Comparison of ENCODE assay signal across 9 cellular contexts in genomic region chr1:154791292-154792278, GRCh38.
A peak's percentile ranks its signal among the peaks of the same experiment; 100 is the strongest.
DNase-seq lines count a peak whose midpoint lies in the region; ATAC-seq and TF ChIP-seq lines count a peak whose summit lies in the region.
"Had no signal": no experiment of that assay in that cellular context is flagged by ENCODE, and none has a peak within 500 bp of the region (broad histone marks: within the 10 kb centered on the region; RNA-seq: fewer than 3 reads in every experiment).

No MANE protein-coding gene starts in this region.

- no peaks in the 10 kb centered on the region for H3K9me3 Mint-ChIP-seq in activated B cell treated with CpG ODN at 0.5 μM for 24 hours
- H3K9me3 Mint-ChIP-seq: neural crest cell had no signal

- 0 out of 2 replicates have a peak, but pooled peaks cover 3% of the 10 kb centered on the region for H3F3A ChIP-seq in Loucy (ENCODE audit: low read depth)

- no peaks in the 10 kb centered on the region for H3K36me3 ChIP-seq in Loucy (ENCODE audit: insufficient read depth, low read length)

- no peaks in the 10 kb centered on the region for H3K9me2 ChIP-seq in Loucy (replicated peaks; ENCODE audit: low read depth, low read length)

- peak overlapping the region; percentile 61 for H3K4me3 ChIP-seq in Loucy (ENCODE audit: low read length, poor library complexity, severe bottlenecking)
- no peak overlapping the region for H3K4me3 ChIP-seq in cardiac fibroblast (replicated peaks in 1 of 2; ENCODE audit: low read depth in 2 of 2, low read length in 2 of 2)

- H3K79me2 ChIP-seq in Loucy (ENCODE audit: insufficient read depth, low read length): no peaks in the 10 kb centered on the region

- H3K4me1 Mint-ChIP-seq in activated B cell treated with CpG ODN at 0.5 μM for 24 hours: peaks cover 7% of the 10 kb centered on the region

- peak overlapping the region; percentile 53 for H2AFZ ChIP-seq in Loucy (ENCODE audit: low read length)

- ATAC-seq in GM21619 (IDR thresholded peaks at IDR 0.05; ENCODE audit: unreplicated experiment) (peak; percentile 70), activated B cell treated with CpG ODN at 0.5 μM for 24 hours (ENCODE audit: low read depth) (peak; percentile 14)

- peak; percentile 41 for TF ChIP-seq CTCF in Loucy (conservative IDR thresholded peaks at IDR 0.05; ENCODE audit: low read length)
- no peak for TF ChIP-seq CTCF in activated B cell treated with CpG ODN at 0.5 μM for 24 hours (IDR thresholded peaks at IDR 0.05)
- no peak for TF ChIP-seq CTCF in cardiac fibroblast (IDR thresholded peaks at IDR 0.05; ENCODE audit: low read depth, low read length)

- H4K20me1 ChIP-seq in Loucy (ENCODE audit: insufficient read depth, low read length, poor library complexity, severe bottlenecking): no peaks in the 10 kb centered on the region

- peak overlapping the region; percentile 82 for H3K4me2 ChIP-seq in Loucy (ENCODE audit: low read depth, low read length, poor library complexity, severe bottlenecking)

- H3K27me3 ChIP-seq in Loucy (ENCODE audit: insufficient read depth, low read length, poor library complexity, severe bottlenecking): no peaks in the 10 kb centered on the region

- no peaks in the 10 kb centered on the region for H3K9me3 ChIP-seq in Loucy (ENCODE audit: insufficient read depth, low read depth, low read length)

- H3K4me1 ChIP-seq in Loucy (ENCODE audit: insufficient read depth, low read length, poor library complexity, severe bottlenecking): peaks cover 30% of the 10 kb centered on the region

- peak overlapping the region; percentile 47 for H3K9ac ChIP-seq in Loucy (ENCODE audit: low read depth, low read length, poor library complexity, severe bottlenecking)

- H3K36me3 Mint-ChIP-seq in activated B cell treated with CpG ODN at 0.5 μM for 24 hours (ENCODE audit: low read depth): no peaks in the 10 kb centered on the region

- CTCF ChIA-PET in activated B cell treated with CpG ODN at 0.5 μM for 24 hours (lab: Charles Lee): interaction anchor here (0.7 to 1.0 kb wide), 3 partner anchors 15 to 87 kb away, joined by 3 to 4 read pairs (median 3); no protein-coding TSS in a partner anchor

- peaks cover 28% of the 10 kb centered on the region for H3K27me3 Mint-ChIP-seq in activated B cell treated with CpG ODN at 0.5 μM for 24 hours

- DNase-seq in ELR (ENCODE audit: low read depth) (peak; percentile 33), activated B cell treated with CpG ODN at 0.5 μM for 24 hours (no peak), cardiac fibroblast (ENCODE audit: low read depth in 2 of 2) (peak; percentile 47 to 69), mesenteric fat pad (ENCODE audit: low spot score) (no peak), OCI-M1 (lab: John Stamatoyannopoulos, UW) (no peak)
- peak; percentile 74 for DNase-seq in stimulated activated CD4-positive, alpha-beta T cell treated with anti-CD3 and anti-CD28 coated beads, Interleukin-4, amount 100 ng/mL, for 24 hours

- intact Hi-C loops in activated B cell treated with CpG ODN at 0.5 μM for 24 hours (cut with micrococcal nuclease): no loop called here

- H3K27ac Mint-ChIP-seq in activated B cell treated with CpG ODN at 0.5 μM for 24 hours: no peak overlapping the region

- no peak overlapping the region for H3K4me3 Mint-ChIP-seq in activated B cell treated with CpG ODN at 0.5 μM for 24 hours
- H3K4me3 Mint-ChIP-seq: neural crest cell had no signal

- POLR2A ChIA-PET in activated B cell treated with CpG ODN at 0.5 μM for 24 hours (lab: Charles Lee): no interaction called here

Comparison
In these comparisons a context has a peak if more than half of its experiments do, and no peak if none do; other contexts are left out.
1. DNase-seq: peak in ELR (single experiment), cardiac fibroblast (2 of 2) and stimulated activated CD4-positive, alpha-beta T cell treated with anti-CD3 and anti-CD28 coated beads, Interleukin-4, amount 100 ng/mL, for 24 hours (single experiment); none in activated B cell treated with CpG ODN at 0.5 μM for 24 hours (single experiment), mesenteric fat pad (single experiment) and OCI-M1 (single experiment).